In genomic region chr11:115679945-115680344, GRCh38 we compare ENCODE assay signal across 8 cellular contexts.
"Had no signal": no experiment of that assay in that cellular context is flagged by ENCODE, and none has a peak within 500 bp of the region (broad histone marks: within the 10 kb centered on the region; RNA-seq: fewer than 3 reads in every experiment).

No MANE protein-coding gene starts in this region.

- H3K27ac ChIP-seq: HL-60 had no signal

- H3K4me1 ChIP-seq: HAP-1 had no signal

- ATAC-seq: HCT116, K562 had no signal

- H3K4me3 ChIP-seq: HAP-1, K562 had no signal

- FAIRE-seq: K562 had no signal

- H3K9me3 ChIP-seq: HAP-1 had no signal

- H3K27ac Mint-ChIP-seq: HFFc6 had no signal

- H3K36me3 ChIP-seq: HAP-1 had no signal

- DNase-seq: GOT3, H7, HFFc6, KG1 had no signal

- H3K4me3 Mint-ChIP-seq: HFFc6 had no signal
